Comparison of ENCODE assay signal across 35 cellular contexts in the genomic region with DNA sequence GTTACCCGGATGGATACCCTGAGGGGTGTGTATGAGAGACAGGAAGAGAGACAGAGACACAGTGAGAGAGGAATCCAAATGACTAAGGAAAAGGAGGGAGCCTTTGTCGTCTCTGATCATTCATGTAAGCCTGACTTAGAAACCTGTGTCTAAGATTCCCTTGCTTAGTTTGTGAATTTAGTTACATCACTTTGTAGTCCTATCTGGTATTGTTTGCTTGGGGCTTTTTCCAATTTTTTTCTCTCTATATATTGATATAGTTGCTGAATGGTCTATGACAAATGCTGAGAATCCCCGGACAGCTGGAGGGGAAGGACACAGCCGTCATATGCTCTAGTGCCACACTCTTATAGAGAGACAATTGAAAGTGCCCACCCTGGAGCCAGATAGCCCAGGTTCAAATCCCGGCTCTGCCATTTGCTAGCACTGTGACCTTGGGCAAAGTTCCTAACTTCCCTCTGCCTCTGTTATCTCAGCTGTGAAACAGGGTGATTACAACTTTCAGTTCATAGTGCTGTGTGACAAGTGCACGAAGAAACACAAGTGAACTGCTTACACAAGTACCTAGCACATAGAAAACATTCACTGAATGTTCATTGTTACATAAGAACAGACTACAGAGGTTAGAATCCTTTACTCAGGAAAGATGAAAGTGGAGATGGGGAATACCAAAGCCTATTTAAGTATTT. TPM values are rescaled to one million over a fixed set of nuclear protein-coding genes. Genes with fewer than 3 reads are reported as not detected.
"Had no signal": no experiment of that assay in that cellular context is flagged by ENCODE, and none has a peak within 500 bp of the region (broad histone marks: within the 10 kb centered on the region; RNA-seq: fewer than 3 reads in every experiment).

No MANE protein-coding gene starts in this region.

- H3K4me1 Mint-ChIP-seq: naive thymus-derived CD8-positive, alpha-beta T cell; stimulated activated naive B cell treated with anti-CD40 and anti-IgM and Interleukin-4, amounts not matched to agents 10 μg/mL and 1 μg/mL and 100 μg/mL, for 72 hours had no signal

- H3K27ac ChIP-seq: neutrophil, parathyroid adenoma, psoas muscle, right lobe of liver, skin epidermis, spleen, stomach, tibial artery, transverse colon, upper lobe of right lung, vagina had no signal

- H3K36me3 ChIP-seq: neutrophil, right lobe of liver, spleen, stomach, tibial artery, transverse colon, upper lobe of right lung, vagina had no signal

- H3K27me3 ChIP-seq: right lobe of liver, stomach, tibial artery, transverse colon, upper lobe of right lung, vagina had no signal

- H3K4me1 ChIP-seq: parathyroid adenoma, psoas muscle, right lobe of liver, spleen, stomach, transverse colon, upper lobe of right lung, vagina had no signal

- H3K27me3 Mint-ChIP-seq: progenitor cell of endocrine pancreas, type B pancreatic cell had no signal

- ATAC-seq: naive thymus-derived CD8-positive, alpha-beta T cell; natural killer cell treated with Interleukin-12 subunit alpha and Interleukin-12 subunit beta and Interleukin-15 and Interleukin-18, amount 100 ng/mL, for 72 hours; psoas muscle; right cardiac atrium; right lobe of liver; stimulated activated naive B cell treated with anti-CD40 and anti-IgM and Interleukin-4, amounts not matched to agents 10 μg/mL and 1 μg/mL and 100 μg/mL, for 72 hours; upper lobe of right lung had no signal

- H3K79me2 ChIP-seq: parathyroid adenoma had no signal

- H3K27ac Mint-ChIP-seq: naive B cell; naive thymus-derived CD8-positive, alpha-beta T cell; natural killer cell treated with Interleukin-12 subunit alpha and Interleukin-12 subunit beta and Interleukin-15 and Interleukin-18, amount 100 ng/mL, for 72 hours; nephron progenitor cell; progenitor cell of endocrine pancreas; stimulated activated naive B cell treated with anti-CD40 and anti-IgM and Interleukin-4, amounts not matched to agents 10 μg/mL and 1 μg/mL and 100 μg/mL, for 72 hours; type B pancreatic cell had no signal

- H3K9me3 Mint-ChIP-seq: naive thymus-derived CD8-positive, alpha-beta T cell; nephron progenitor cell; neural crest cell; type B pancreatic cell had no signal

- H3K9me3 ChIP-seq: neutrophil, psoas muscle, right lobe of liver, spleen, stomach, tibial artery, transverse colon, upper lobe of right lung, vagina had no signal

- H3K4me3 ChIP-seq: psoas muscle, right lobe of liver, skin epidermis, smooth muscle cell, spleen, stomach, tibial artery, transverse colon, upper lobe of right lung, vagina had no signal

- H3K4me2 ChIP-seq: smooth muscle cell had no signal

- H2AFZ ChIP-seq: parathyroid adenoma had no signal

- DNase-seq: naive B cell; naive thymus-derived CD8-positive, alpha-beta T cell; nephron progenitor cell; occipital lobe; posterior cingulate gyrus; psoas muscle; right cardiac atrium; right lobe of liver; spleen; stimulated activated CD4-positive, alpha-beta T cell treated with anti-CD3 and anti-CD28 coated beads, Interleukin-12 subunit alpha, Interleukin-12 subunit beta, amount 100 ng/mL, for 4 hours; stimulated activated CD4-positive, alpha-beta T cell treated with anti-CD3 and anti-CD28 coated beads, Interleukin-1b, Interleukin-23, amount 100 ng/mL, for 48 hours; stimulated activated CD4-positive, alpha-beta T cell treated with anti-CD3 and anti-CD28 coated beads, Interleukin-4, amount 100 ng/mL, for 1 hour; stimulated activated CD4-positive, alpha-beta T cell treated with anti-CD3 and anti-CD28 coated beads, Interleukin-4, amount 100 ng/mL, for 4 hours; stimulated activated CD8-positive, alpha-beta memory T cell treated with anti-CD3 and anti-CD28 coated beads, Interleukin-4, amount 100 ng/mL, for 48 hours; stimulated activated naive B cell treated with anti-CD40 and anti-IgM and Interleukin-4, amounts not matched to agents 10 μg/mL and 1 μg/mL and 100 μg/mL, for 72 hours; stimulated activated naive CD4-positive, alpha-beta T cell treated with Interleukin-2 at 50 U/mL for 16 hours; stomach; tibial artery; transverse colon; upper lobe of right lung had no signal

- H3K4me3 Mint-ChIP-seq: naive B cell; naive thymus-derived CD8-positive, alpha-beta T cell; natural killer cell treated with Interleukin-12 subunit alpha and Interleukin-12 subunit beta and Interleukin-15 and Interleukin-18, amount 100 ng/mL, for 72 hours; nephron progenitor cell; neural crest cell; stimulated activated naive B cell treated with anti-CD40 and anti-IgM and Interleukin-4, amounts not matched to agents 10 μg/mL and 1 μg/mL and 100 μg/mL, for 72 hours; type B pancreatic cell had no signal

- H3K9ac ChIP-seq: parathyroid adenoma had no signal

- H3K36me3 Mint-ChIP-seq: naive B cell; naive thymus-derived CD8-positive, alpha-beta T cell; natural killer cell treated with Interleukin-12 subunit alpha and Interleukin-12 subunit beta and Interleukin-15 and Interleukin-18, amount 100 ng/mL, for 72 hours; type B pancreatic cell had no signal

RNA-seq across cellular contexts. Expression of gene SLC24A5, which starts 6.0 kb away (rescaled TPM):
- total RNA-seq: myocyte; naive thymus-derived CD8-positive, alpha-beta T cell; natural killer cell treated with Interleukin-12 subunit alpha and Interleukin-12 subunit beta and Interleukin-15 and Interleukin-18, amount 100 ng/mL, for 72 hours; neural crest cell; occipital lobe; osteocyte; progenitor cell of endocrine pancreas; psoas muscle; renal cortical epithelial cell; right cardiac atrium; right lobe of liver; smooth muscle cell; spleen; stomach; subcutaneous adipose tissue; temporal lobe; transverse colon; vagina had no signal
- polyA plus RNA-seq: naive thymus-derived CD8-positive, alpha-beta T cell; psoas muscle; right cardiac atrium; smooth muscle cell; urinary bladder had no signal
